Comparison of ENCODE assay signal across 19 cellular contexts in genomic region chr12:119071638-119072231, GRCh38.
"Had no signal": no experiment of that assay in that cellular context is flagged by ENCODE, and none has a peak within 500 bp of the region (broad histone marks: within the 10 kb centered on the region; RNA-seq: fewer than 3 reads in every experiment).

No MANE protein-coding gene starts in this region.

- DNase-seq: KBM-7, MV-4-11, NCI-H1048, NCI-H1105, NCI-H1417, NCI-H1436 treated with DMSO at 0.1 percent for 48 hours, NCI-H1694, NCI-H187 treated with DMSO at 0.1 percent for 48 hours, NCI-H2029 treated with DMSO at 0.1 percent for 48 hours, NCI-H2107, NCI-H2171, NCI-H226, NCI-H446, NCI-H510A, NCI-H526, RPMI8226, SHP77, T-helper 1 cell had no signal

- H3K4me3 ChIP-seq: SK-N-MC had no signal

- H3K27ac ChIP-seq: SK-N-MC had no signal
